8 cellular contexts compared by ENCODE assay signal in the genomic region with DNA sequence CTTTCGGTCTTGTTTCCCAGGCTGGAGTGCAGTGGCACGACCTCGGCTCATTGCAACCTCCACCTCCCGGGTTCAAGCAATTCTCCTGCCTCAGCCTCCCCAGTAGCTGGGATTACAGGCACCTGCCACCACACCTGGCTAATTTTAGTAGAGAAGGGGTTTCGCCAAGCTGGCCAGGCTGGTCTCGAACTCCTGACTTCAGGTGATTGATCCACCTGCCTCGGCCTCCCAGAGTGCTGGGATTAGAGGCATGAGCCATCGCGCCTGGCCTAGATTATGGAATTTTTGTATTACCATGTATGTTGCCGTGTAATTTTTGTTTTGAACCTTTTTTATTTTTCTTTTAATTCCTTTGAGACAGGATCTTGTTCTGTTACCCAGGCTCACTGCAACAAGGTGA.
DNase-seq lines count a peak whose midpoint lies in the region; ATAC-seq, FAIRE-seq and TF ChIP-seq lines count a peak whose summit lies in the region.
"Not testable (repeated sequence)": the region's sequence is repeated elsewhere in the genome, so short reads cannot be mapped to it uniquely, and the experiment has no call there.

No MANE protein-coding gene starts in this region.

- DNase-seq in CD8-positive, alpha-beta memory T cell; PC-9; activated CD4-positive, alpha-beta T cell treated with anti-CD3 and anti-CD28 coated beads, Interleukin-2, amount 10 ng/mL, durations not matched to agents 7 days and 5 days; K562 (ENCODE audit: extremely low read depth in 1 of 4, low spot score in 3 of 4); esophagus muscularis mucosa (ENCODE audit: extremely low spot score); trophoblast cell; transverse colon: not testable (repeated sequence)

- not testable (repeated sequence) for H3K36me3 Mint-ChIP-seq in CD8-positive, alpha-beta memory T cell; activated CD4-positive, alpha-beta T cell treated with anti-CD3 and anti-CD28 coated beads, Interleukin-2, amount 10 ng/mL, durations not matched to agents 7 days and 5 days (ENCODE audit: low read depth)

- H3F3A ChIP-seq in PC-9 (ENCODE audit: insufficient read depth, low read depth), result peaks cover 56% of the 10 kb centered on the region

- TF ChIP-seq POLR2A in K562 (conservative IDR thresholded peaks at IDR 0.05); esophagus muscularis mucosa (IDR thresholded peaks at IDR 0.05; ENCODE audit: low read depth); transverse colon (IDR thresholded peaks at IDR 0.05): not testable (repeated sequence)

- CTCF ChIA-PET in CD8-positive, alpha-beta memory T cell (lab: Charles Lee), result interaction anchor here (1.1 to 3.2 kb wide), 3 partner anchors 12 to 155 kb away, joined by 3 to 39 read pairs (median 15); no protein-coding TSS in a partner anchor
- CTCF ChIA-PET in PC-9 (lab: Charles Lee), result interaction anchor here (0.8 kb wide), 1 partner anchor 392 kb away, joined by 3 read pairs; no protein-coding TSS in a partner anchor
- CTCF ChIA-PET in activated CD4-positive, alpha-beta T cell treated with anti-CD3 and anti-CD28 coated beads, Interleukin-2, amount 10 ng/mL, durations not matched to agents 7 days and 5 days (lab: Charles Lee), result interaction anchor here (0.6 to 3.1 kb wide), 5 partner anchors 10 to 932 kb away, joined by 3 to 18 read pairs (median 3); no protein-coding TSS in a partner anchor
- CTCF ChIA-PET in K562 (lab: Yijun Ruan, JAX; ENCODE audit: low intra/inter-chr PET ratio), result interaction anchor here (1.0 kb wide), 1 partner anchor 60 kb away, joined by 3 read pairs; no protein-coding TSS in a partner anchor

- H2AFZ ChIP-seq in PC-9; trophoblast cell (ENCODE audit: insufficient read depth, low read length, poor library complexity): not testable (repeated sequence)
- H2AFZ ChIP-seq in K562 (ENCODE audit: low read depth, low read length), result peak overlapping the region; percentile 68; the same call in 1 of the 2 replicates

- H3K9ac ChIP-seq in K562 (ENCODE audit: insufficient read depth in 1 of 2, low read depth in 2 of 2, low read length in 2 of 2), result peak overlapping the region; percentile 87 to 98
- not testable (repeated sequence) for H3K9ac ChIP-seq in iPS-20b (ENCODE audit: low read depth, low read length); trophoblast cell (ENCODE audit: low read length)

- H3K18ac ChIP-seq in trophoblast cell (ENCODE audit: low read length), result not testable (repeated sequence)

- peak overlapping the region in 2 of 8 donors; percentile 31 to 55 for H3K27ac Mint-ChIP-seq in CD8-positive, alpha-beta memory T cell
- peak overlapping the region; percentile 38 for H3K27ac Mint-ChIP-seq in activated CD4-positive, alpha-beta T cell treated with anti-CD3 and anti-CD28 coated beads, Interleukin-2, amount 10 ng/mL, durations not matched to agents 7 days and 5 days

- not testable (repeated sequence) for BruUV-seq in PC-9 (replicated peaks; lab: Mats Ljungman, UMichigan); K562 (replicated peaks; lab: Mats Ljungman, UMichigan)

- H3K9me3 Mint-ChIP-seq in CD8-positive, alpha-beta memory T cell; activated CD4-positive, alpha-beta T cell treated with anti-CD3 and anti-CD28 coated beads, Interleukin-2, amount 10 ng/mL, durations not matched to agents 7 days and 5 days: not testable (repeated sequence)

- H3K4me2 ChIP-seq in PC-9 (peak overlapping the region; percentile 96), K562 (ENCODE audit: insufficient read depth, low read length) (peak overlapping the region; percentile 94)
- not testable (repeated sequence) for H3K4me2 ChIP-seq in trophoblast cell (ENCODE audit: low read length)

- not testable (repeated sequence) for TF ChIP-seq EP300 in K562 (IDR thresholded peaks at IDR 0.05; ENCODE audit: low read length); esophagus muscularis mucosa (IDR thresholded peaks at IDR 0.05); transverse colon (IDR thresholded peaks at IDR 0.05; ENCODE audit: low read depth)

- not testable (repeated sequence) for H3K9me3 ChIP-seq in CD8-positive, alpha-beta memory T cell (ENCODE audit: low read length); PC-9 (ENCODE audit: insufficient read depth, low read depth); K562 (replicated peaks; ENCODE audit: control insufficient read depth, insufficient read depth, low read depth, low read length); esophagus muscularis mucosa; iPS-20b (ENCODE audit: insufficient read depth, low read depth, low read length); trophoblast cell (ENCODE audit: insufficient read depth, low read depth, low read length); transverse colon

- H3K79me2 ChIP-seq in PC-9 (ENCODE audit: low read depth) (peaks cover 43% of the 10 kb centered on the region), K562 (ENCODE audit: control insufficient read depth, insufficient read depth, low read length) (peaks cover 61% of the 10 kb centered on the region)
- not testable (repeated sequence) for H3K79me2 ChIP-seq in trophoblast cell (ENCODE audit: control insufficient read depth, insufficient read depth, low read length, poor library complexity)

- TF ChIP-seq RAD21 in K562 (CRISPR knock-in tag; conservative IDR thresholded peaks at IDR 0.05 in 1 of 2, IDR thresholded peaks at IDR 0.05 in 1 of 2), result not testable (repeated sequence)

- not testable (repeated sequence) for H3K9me2 ChIP-seq in PC-9 (ENCODE audit: insufficient read depth)

- not testable (repeated sequence) for H3K27me3 Mint-ChIP-seq in CD8-positive, alpha-beta memory T cell; activated CD4-positive, alpha-beta T cell treated with anti-CD3 and anti-CD28 coated beads, Interleukin-2, amount 10 ng/mL, durations not matched to agents 7 days and 5 days

- not testable (repeated sequence) for H4K20me1 ChIP-seq in PC-9 (ENCODE audit: insufficient read depth); K562 (replicated peaks; ENCODE audit: control insufficient read depth, insufficient read depth, low read length)

- TF ChIP-seq CTCF in PC-9 (conservative IDR thresholded peaks at IDR 0.05); K562 (IDR thresholded peaks at IDR 0.05 in 2 of 3, conservative IDR thresholded peaks at IDR 0.05 in 1 of 3; ENCODE audit: insufficient read depth in 2 of 3, low read depth in 1 of 3, low read length in 3 of 3); esophagus muscularis mucosa (IDR thresholded peaks at IDR 0.05); transverse colon (IDR thresholded peaks at IDR 0.05): not testable (repeated sequence)

- peak overlapping the region; percentile 56 for H2BK12ac ChIP-seq in trophoblast cell (ENCODE audit: low read length)

- in situ Hi-C loops in K562 (cut with MboI); transverse colon (cut with MboI; ENCODE audit: low pct_ligation_motif_present in 1 of 4, low pct_unique_long_range_greater_than_20kb in 1 of 4, low sequenced_read_pairs in 3 of 4): not testable (repeated sequence)

- peaks cover 44% of the 10 kb centered on the region for H3K4me1 ChIP-seq in CD8-positive, alpha-beta memory T cell (ENCODE audit: insufficient read depth, low read length)
- H3K4me1 ChIP-seq in PC-9 (replicated peaks; ENCODE audit: insufficient read depth) (peaks cover 22% of the 10 kb centered on the region), K562 (replicated peaks in 1 of 2; ENCODE audit: control insufficient read depth in 2 of 2, insufficient read depth in 2 of 2, low read length in 2 of 2) (peaks cover 29 to 47% of the 10 kb centered on the region in 2 experiments), esophagus muscularis mucosa (peaks cover 23 to 45% (median 38%) of the 10 kb centered on the region in 4 donors), iPS-20b (ENCODE audit: insufficient read depth, low read length) (peaks cover 20% of the 10 kb centered on the region; the same call in 1 of the 2 replicates), trophoblast cell (ENCODE audit: control insufficient read depth in 1 of 2, insufficient read depth in 2 of 2, low read length in 2 of 2) (peaks cover 11 to 17% of the 10 kb centered on the region in 2 experiments), transverse colon (peaks cover 10 to 55% (median 34%) of the 10 kb centered on the region in 4 donors)

- not testable (repeated sequence) for H4K91ac ChIP-seq in trophoblast cell (ENCODE audit: low read depth, low read length)

- H3K36me3 ChIP-seq in CD8-positive, alpha-beta memory T cell (ENCODE audit: insufficient read depth, low read length); esophagus muscularis mucosa; trophoblast cell (ENCODE audit: control insufficient read depth in 1 of 2, insufficient read depth in 2 of 2, low read length in 2 of 2); transverse colon: not testable (repeated sequence)
- H3K36me3 ChIP-seq in PC-9 (ENCODE audit: low read depth), result 0 out of 2 replicates have a peak, but pooled peaks cover 11% of the 10 kb centered on the region
- H3K36me3 ChIP-seq in K562 (ENCODE audit: control insufficient read depth, insufficient read depth, low read length), result peaks cover 23% of the 10 kb centered on the region; the same call in 2 of the 3 replicates
- H3K36me3 ChIP-seq in iPS-20b (ENCODE audit: insufficient read depth, low read depth, low read length), result peaks cover 31% of the 10 kb centered on the region

- peak overlapping the region; percentile 94 for H3K27ac ChIP-seq in CD8-positive, alpha-beta memory T cell (ENCODE audit: low read depth, low read length)
- peak overlapping the region; percentile 100 for H3K27ac ChIP-seq in PC-9
- H3K27ac ChIP-seq in K562 (ENCODE audit: extremely low read depth, low read depth, low read length), result peak overlapping the region; percentile 97
- peak overlapping the region in 3 of 4 donors; percentile 85 to 88 (median 86) for H3K27ac ChIP-seq in esophagus muscularis mucosa (replicated peaks in 1 of 4)
- H3K27ac ChIP-seq in iPS-20b (ENCODE audit: low read length); trophoblast cell (ENCODE audit: low read depth, low read length): not testable (repeated sequence)
- peak overlapping the region; percentile 91 to 96 (median 94) for H3K27ac ChIP-seq in transverse colon

- H3K79me1 ChIP-seq in trophoblast cell (ENCODE audit: low read length), result peaks cover 25% of the 10 kb centered on the region

- H3K4ac ChIP-seq in trophoblast cell (ENCODE audit: low read depth, low read length), result peak overlapping the region; percentile 40

- H2AK5ac ChIP-seq in trophoblast cell (ENCODE audit: low read length), result not testable (repeated sequence)

- H3K4me3 ChIP-seq in CD8-positive, alpha-beta memory T cell (ENCODE audit: low read length); esophagus muscularis mucosa; trophoblast cell (ENCODE audit: low read depth, low read length); transverse colon: not testable (repeated sequence)
- H3K4me3 ChIP-seq in PC-9 (peak overlapping the region; percentile 72), K562 (peak overlapping the region; percentile 55), iPS-20b (ENCODE audit: low read length) (0 out of 2 replicates have a peak overlapping the region, but pooled peaks have one; percentile 97)

- H4K12ac ChIP-seq in trophoblast cell (ENCODE audit: low read depth, low read length), result not testable (repeated sequence)

- H4K8ac ChIP-seq in trophoblast cell (ENCODE audit: low read depth, low read length), result not testable (repeated sequence)

- peak overlapping the region; percentile 11 for H2BK120ac ChIP-seq in trophoblast cell (ENCODE audit: insufficient read depth, low read length, poor library complexity)

- not testable (repeated sequence) for H3K23ac ChIP-seq in trophoblast cell (ENCODE audit: low read length)

- not testable (repeated sequence) for ATAC-seq in K562

- not testable (repeated sequence) for H3K27me3 ChIP-seq in CD8-positive, alpha-beta memory T cell (ENCODE audit: insufficient read depth, low read length, poor library complexity, severe bottlenecking); PC-9 (ENCODE audit: insufficient read depth, low read depth); K562 (ENCODE audit: control insufficient read depth in 2 of 2, insufficient read depth in 2 of 2, low read length in 2 of 2); esophagus muscularis mucosa; iPS-20b (ENCODE audit: insufficient read depth, low read length); trophoblast cell (ENCODE audit: insufficient read depth, low read length); transverse colon

- POLR2A ChIA-PET in CD8-positive, alpha-beta memory T cell (lab: Charles Lee), result interaction anchor here (0.6 to 4.5 kb wide), 3 partner anchors 12 to 154 kb away, joined by 3 to 56 read pairs (median 5); no protein-coding TSS in a partner anchor
- POLR2A ChIA-PET in PC-9 (lab: Charles Lee; ENCODE audit: unreplicated experiment), result interaction anchor here (0.6 kb wide), 2 partner anchors 12 to 222 kb away, joined by 3 to 4 read pairs; no protein-coding TSS in a partner anchor
- POLR2A ChIA-PET in activated CD4-positive, alpha-beta T cell treated with anti-CD3 and anti-CD28 coated beads, Interleukin-2, amount 10 ng/mL, durations not matched to agents 7 days and 5 days (lab: Charles Lee), result not testable (repeated sequence)
- POLR2A ChIA-PET in K562 (lab: Yijun Ruan, JAX), result interaction anchor here (0.6 to 7.9 kb wide), 9 partner anchors 8 to 356 kb away, joined by 3 to 80 read pairs (median 12); no protein-coding TSS in a partner anchor

- H3K4me1 Mint-ChIP-seq in CD8-positive, alpha-beta memory T cell, result peaks cover 18 to 22% (median 19%) of the 10 kb centered on the region in 3 donors
- H3K4me1 Mint-ChIP-seq in activated CD4-positive, alpha-beta T cell treated with anti-CD3 and anti-CD28 coated beads, Interleukin-2, amount 10 ng/mL, durations not matched to agents 7 days and 5 days, result peaks cover 31% of the 10 kb centered on the region

- H3K14ac ChIP-seq in trophoblast cell (ENCODE audit: low read length), result not testable (repeated sequence)

- not testable (repeated sequence) for H3K9me1 ChIP-seq in K562 (ENCODE audit: control insufficient read depth, insufficient read depth, low read length)

- intact Hi-C loops in PC-9 (cut with micrococcal nuclease; ENCODE audit: unreplicated experiment); K562 (cut with micrococcal nuclease); esophagus muscularis mucosa (cut with DNase I); transverse colon (cut with DNase I; ENCODE audit: low total_unique reads): not testable (repeated sequence)

- peak overlapping the region in 1 of 7 donors; percentile 52 for H3K4me3 Mint-ChIP-seq in CD8-positive, alpha-beta memory T cell
- not testable (repeated sequence) for H3K4me3 Mint-ChIP-seq in activated CD4-positive, alpha-beta T cell treated with anti-CD3 and anti-CD28 coated beads, Interleukin-2, amount 10 ng/mL, durations not matched to agents 7 days and 5 days

- WGBS in K562 (ENCODE audit: insufficient coverage, low coverage, missing lambda C conversion rate), result 5% methylated on average over 10 of the region's 10 CpGs
- WGBS in esophagus muscularis mucosa, result 86% methylated on average over 10 of the region's 10 CpGs
- no CpG with 5 or more reads among the region's 10 CpGs for WGBS in trophoblast cell (ENCODE audit: extremely low coverage, insufficient coverage, insufficient read length)
- WGBS in transverse colon (ENCODE audit: low coverage in 1 of 2), 2 donors, result 68 to 75% methylated on average over 7 to 10 of the region's 10 CpGs

- not testable (repeated sequence) for H2BK5ac ChIP-seq in trophoblast cell (ENCODE audit: low read depth, low read length, poor library complexity)

- not testable (repeated sequence) for FAIRE-seq in K562 (lab: Jason Lieb, UNC)
